Comparison of ENCODE assay signal across 15 cellular contexts in genomic region chr22:25892678-25893077, GRCh38.
"Had no signal": no experiment of that assay in that cellular context is flagged by ENCODE, and none has a peak within 500 bp of the region (broad histone marks: within the 10 kb centered on the region; RNA-seq: fewer than 3 reads in every experiment).

No MANE protein-coding gene starts in this region.

- H3K36me3 ChIP-seq: neutrophil, stomach had no signal

- H3K27ac ChIP-seq: foreskin keratinocyte, neutrophil, skin epidermis, stomach, thoracic aorta had no signal

- H3K27me3 ChIP-seq: foreskin keratinocyte had no signal

- ATAC-seq: activated CD4-positive, alpha-beta T cell treated with anti-CD3 and anti-CD28 coated beads for 36 hours; activated CD8-positive, alpha-beta T cell treated with anti-CD3 and anti-CD28 coated beads for 36 hours; foreskin keratinocyte; naive thymus-derived CD4-positive, alpha-beta T cell had no signal

- DNase-seq: activated CD4-positive, alpha-beta T cell treated with anti-CD3 and anti-CD28 coated beads for 36 hours; activated CD8-positive, alpha-beta memory T cell treated with anti-CD3 and anti-CD28 coated beads, Interleukin-2, amount 50 U/mL, for 4 hours; activated CD8-positive, alpha-beta T cell treated with anti-CD3 and anti-CD28 coated beads for 36 hours; activated naive CD4-positive, alpha-beta T cell treated with Interleukin-2 at 50 U/mL for 16 hours; foreskin keratinocyte; head of caudate nucleus; mammary epithelial cell; naive thymus-derived CD4-positive, alpha-beta T cell; stimulated activated CD4-positive, alpha-beta T cell treated with anti-CD3 and anti-CD28 coated beads, Interleukin-4, amount 100 ng/mL, for 4 hours; stomach had no signal

- H3K4me1 ChIP-seq: foreskin keratinocyte, stomach had no signal

- FAIRE-seq: astrocyte, islet of Langerhans had no signal

- H3K9me3 ChIP-seq: neutrophil, thoracic aorta had no signal

- H3K4me3 ChIP-seq: skin epidermis, stomach, thoracic aorta had no signal
